ENCODE assay signal across 26 cellular contexts in genomic region chrX:14440109-14440508, GRCh38.
"Had no signal": no experiment of that assay in that cellular context is flagged by ENCODE, and none has a peak within 500 bp of the region (broad histone marks: within the 10 kb centered on the region; RNA-seq: fewer than 3 reads in every experiment).

No MANE protein-coding gene starts in this region.

- H3K27me3 Mint-ChIP-seq: activated CD4-positive, alpha-beta T cell treated with anti-CD3 and anti-CD28 coated beads, Interleukin-2, amount 10 ng/mL, durations not matched to agents 7 days and 5 days; activated naive CD8-positive, alpha-beta T cell; activated T-helper 17 cell treated with anti-CD3 and anti-CD28 coated beads, Interleukin-2, amount 50 U/mL, for 72 hours; dendritic cell treated with granulocyte-macrophage colony-stimulating factor and Interleukin-4, amounts not matched to agents 40 ng/mL and 50 ng/mL, for 4 days had no signal

- H3K36me3 Mint-ChIP-seq: activated naive CD8-positive, alpha-beta T cell had no signal

- DNase-seq: activated CD4-positive, alpha-beta T cell treated with anti-CD3 and anti-CD28 coated beads for 36 hours; activated CD4-positive, alpha-beta T cell treated with anti-CD3 and anti-CD28 coated beads, Interleukin-2, amount 10 ng/mL, durations not matched to agents 7 days and 5 days; activated CD4-positive, alpha-beta T cell treated with anti-CD3 and anti-CD28 coated beads, Interleukin-2, amount 50 U/mL, for 4 hours; activated CD4-positive, CD25-positive, alpha-beta regulatory T cell; activated CD4-positive, CD25-positive, alpha-beta regulatory T cell treated with anti-CD3 and anti-CD28 coated beads, Interleukin-2, amount 50 U/mL, for 72 hours; activated CD8-positive, alpha-beta memory T cell treated with anti-CD3 and anti-CD28 coated beads for 24 hours; activated CD8-positive, alpha-beta T cell treated with anti-CD3 and anti-CD28 coated beads for 36 hours; activated effector memory CD4-positive, alpha-beta T cell treated with Interleukin-2 at 50 U/mL for 16 hours; activated gamma-delta T cell treated with Interleukin-2 at 50 U/mL for 16 hours; activated naive CD4-positive, alpha-beta T cell treated with anti-CD3 and anti-CD28 coated beads, Interleukin-2, amount 50 U/mL, for 16 hours; activated naive CD4-positive, alpha-beta T cell treated with Interleukin-2 at 50 U/mL for 16 hours; activated T-cell treated with anti-CD3 and anti-CD28 coated beads, Interleukin-2, amount 50 U/mL, for 4 hours; amniotic stem cell; anterior cingulate cortex; brain microvascular endothelial cell; dorsolateral prefrontal cortex; effector memory CD4-positive, alpha-beta T cell; endodermal cell; foreskin fibroblast; head of caudate nucleus; hippocampal formation; T-helper 2 cell had no signal

- H3K27ac Mint-ChIP-seq: activated CD4-positive, alpha-beta T cell treated with anti-CD3 and anti-CD28 coated beads for 36 hours; activated CD4-positive, alpha-beta T cell treated with anti-CD3 and anti-CD28 coated beads, Interleukin-2, amount 10 ng/mL, durations not matched to agents 7 days and 5 days; activated CD8-positive, alpha-beta T cell treated with anti-CD3 and anti-CD28 coated beads for 36 hours; activated naive CD8-positive, alpha-beta T cell; activated T-helper 17 cell treated with anti-CD3 and anti-CD28 coated beads, Interleukin-2, amount 50 U/mL, for 72 hours; dendritic cell treated with granulocyte-macrophage colony-stimulating factor and Interleukin-4, amounts not matched to agents 40 ng/mL and 50 ng/mL, for 4 days; endodermal cell had no signal

- H3K9me3 Mint-ChIP-seq: activated CD4-positive, alpha-beta T cell treated with anti-CD3 and anti-CD28 coated beads, Interleukin-2, amount 10 ng/mL, durations not matched to agents 7 days and 5 days; activated CD8-positive, alpha-beta T cell treated with anti-CD3 and anti-CD28 coated beads for 36 hours; activated T-cell treated with anti-CD3 and anti-CD28 coated beads, Interleukin-2, amount 50 U/mL, for 4 hours; activated T-helper 17 cell treated with anti-CD3 and anti-CD28 coated beads, Interleukin-2, amount 50 U/mL, for 72 hours; central memory CD8-positive, alpha-beta T cell; dendritic cell treated with granulocyte-macrophage colony-stimulating factor and Interleukin-4, amounts not matched to agents 40 ng/mL and 50 ng/mL, for 4 days had no signal

- H3K4me3 Mint-ChIP-seq: activated CD4-positive, alpha-beta T cell treated with anti-CD3 and anti-CD28 coated beads for 36 hours; activated CD4-positive, alpha-beta T cell treated with anti-CD3 and anti-CD28 coated beads, Interleukin-2, amount 10 ng/mL, durations not matched to agents 7 days and 5 days; activated CD8-positive, alpha-beta T cell treated with anti-CD3 and anti-CD28 coated beads for 36 hours; activated naive CD8-positive, alpha-beta T cell; activated T-cell treated with anti-CD3 and anti-CD28 coated beads, Interleukin-2, amount 50 U/mL, for 4 hours; activated T-helper 17 cell treated with anti-CD3 and anti-CD28 coated beads, Interleukin-2, amount 50 U/mL, for 72 hours; central memory CD8-positive, alpha-beta T cell; dendritic cell treated with granulocyte-macrophage colony-stimulating factor and Interleukin-4, amounts not matched to agents 40 ng/mL and 50 ng/mL, for 4 days; endodermal cell had no signal

- H3K4me1 Mint-ChIP-seq: activated CD4-positive, alpha-beta T cell treated with anti-CD3 and anti-CD28 coated beads for 36 hours; activated CD4-positive, alpha-beta T cell treated with anti-CD3 and anti-CD28 coated beads, Interleukin-2, amount 10 ng/mL, durations not matched to agents 7 days and 5 days; activated T-helper 17 cell treated with anti-CD3 and anti-CD28 coated beads, Interleukin-2, amount 50 U/mL, for 72 hours; central memory CD8-positive, alpha-beta T cell; endodermal cell had no signal
